Comparison of ENCODE assay signal across 26 cellular contexts in the genomic region with DNA sequence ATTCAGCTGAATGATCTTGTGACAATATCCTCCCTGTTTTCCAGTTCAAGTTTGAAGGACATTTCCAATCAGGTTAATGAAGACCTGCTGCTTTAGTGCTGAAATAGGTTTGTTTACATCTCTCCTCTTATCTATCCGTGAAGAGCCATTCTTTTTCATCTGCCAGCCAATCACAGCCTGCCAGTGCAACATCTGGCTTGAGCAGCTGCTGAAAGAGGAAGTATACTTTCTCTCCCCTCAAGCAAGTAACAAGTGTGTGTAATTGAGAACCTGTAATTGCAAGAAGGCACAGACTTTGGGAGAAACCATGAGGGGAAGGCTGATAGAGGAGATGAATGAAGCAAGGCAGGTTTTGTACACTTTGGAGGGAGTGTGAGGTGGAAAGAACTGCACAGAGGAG.
DNase-seq lines count a peak whose midpoint lies in the region; ATAC-seq and TF ChIP-seq lines count a peak whose summit lies in the region.
"Had no signal": no experiment of that assay in that cellular context is flagged by ENCODE, and none has a peak within 500 bp of the region (broad histone marks: within the 10 kb centered on the region; RNA-seq: fewer than 3 reads in every experiment).

No MANE protein-coding gene starts in this region.

- no peaks in the 10 kb centered on the region for H3K9me3 ChIP-seq in SK-N-SH
- H3K9me3 ChIP-seq: psoas muscle, upper lobe of left lung had no signal

- no peak overlapping the region for H4K8ac ChIP-seq in mesendoderm (ENCODE audit: low read depth, low read length)

- no peak overlapping the region for H3K56ac ChIP-seq in mesendoderm (ENCODE audit: low read length)

- H3K79me2 ChIP-seq in SK-N-SH (ENCODE audit: insufficient read depth) (no peaks in the 10 kb centered on the region), mesendoderm (ENCODE audit: control insufficient read depth, insufficient read depth, low read length) (no peaks in the 10 kb centered on the region)

- H3K79me1 ChIP-seq in mesendoderm (ENCODE audit: low read length), result no peaks in the 10 kb centered on the region

- no peak overlapping the region for H3K9ac ChIP-seq in SK-N-SH
- H3K9ac ChIP-seq in mesendoderm (ENCODE audit: low read length), result no peak overlapping the region

- H3K4ac ChIP-seq in mesendoderm (ENCODE audit: low read depth, low read length), result no peak overlapping the region

- no peak overlapping the region for H2AK5ac ChIP-seq in mesendoderm (ENCODE audit: low read length)

- H3K27me3 ChIP-seq in SK-N-SH (ENCODE audit: insufficient read depth) (no peaks in the 10 kb centered on the region), mesendoderm (ENCODE audit: insufficient read depth, low read length, poor library complexity) (no peaks in the 10 kb centered on the region)
- H3K27me3 ChIP-seq: upper lobe of left lung had no signal

- H4K5ac ChIP-seq in mesendoderm (ENCODE audit: low read length), result no peak overlapping the region

- CTCF ChIA-PET in SK-N-SH (lab: Yijun Ruan, JAX), result interaction anchor here (1.3 kb wide), 1 partner anchor 16 kb away, joined by 3 read pairs; no protein-coding TSS in a partner anchor

- H3K9me2 ChIP-seq in SK-N-SH, result no peaks in the 10 kb centered on the region

- POLR2A ChIA-PET in SK-N-SH (lab: Yijun Ruan, JAX), result no interaction called here

- H3K27ac ChIP-seq in SK-N-SH (ENCODE audit: low read depth in 2 of 2, low read length in 1 of 2) (no peak overlapping the region), mesendoderm (ENCODE audit: low read depth, low read length) (no peak overlapping the region)
- H3K27ac ChIP-seq: epithelial cell of prostate, psoas muscle, upper lobe of left lung had no signal

- H3K36me3 ChIP-seq in SK-N-SH (replicated peaks in 1 of 2; ENCODE audit: control insufficient read depth in 1 of 2, insufficient read depth in 2 of 2, low read length in 1 of 2), result no peaks in the 10 kb centered on the region
- H3K36me3 ChIP-seq in mesendoderm (ENCODE audit: control insufficient read depth, insufficient read depth, low read length), result no peaks in the 10 kb centered on the region
- H3K36me3 ChIP-seq: upper lobe of left lung had no signal

- H3F3A ChIP-seq in SK-N-SH (replicated peaks; ENCODE audit: insufficient read depth), result no peaks in the 10 kb centered on the region

- H2BK5ac ChIP-seq in mesendoderm (ENCODE audit: low read length), result no peak overlapping the region

- DNase-seq in SK-N-SH (peak; percentile 23), NCI-H1417 (lab: John Stamatoyannopoulos, UW) (peak in 2 of 3 experiments; percentile 32 to 79), mesendoderm (peak; percentile 45), NCI-H2227 (lab: John Stamatoyannopoulos, UW; ENCODE audit: unreplicated experiment) (no peak), erythroblast (lab: John Stamatoyannopoulos, UW) (no peak)
- DNase-seq: activated CD4-positive, alpha-beta T cell treated with anti-CD3 and anti-CD28 coated beads, Interleukin-2, amount 50 U/mL, for 48 hours; DMS53; effector CD8-positive, alpha-beta T cell; KG1; midbrain; naive thymus-derived CD8-positive, alpha-beta T cell; NCI-H1930; NCI-H446 treated with DMSO at 0.1 percent for 48 hours; occipital lobe; psoas muscle; SHP77 treated with DMSO at 0.1 percent for 48 hours; stimulated activated CD4-positive, alpha-beta T cell treated with anti-CD3 and anti-CD28 coated beads, Interleukin-4, amount 100 ng/mL, for 4 hours; stimulated activated naive B cell treated with anti-CD40 and anti-IgM and Interleukin-4, amounts not matched to agents 10 μg/mL and 1 μg/mL and 100 μg/mL, for 72 hours; T-cell; upper lobe of left lung had no signal

- H3K18ac ChIP-seq in mesendoderm (ENCODE audit: low read length), result no peak overlapping the region

- TF ChIP-seq POLR2A in erythroblast (IDR thresholded peaks at IDR 0.05; ENCODE audit: low read length), result no peak

- ATAC-seq in SK-N-SH treated with all-trans-retinoic acid at 6 μM for 48 hours (no peak), HG02798 (IDR thresholded peaks at IDR 0.05; ENCODE audit: poor library complexity, unreplicated experiment) (peak; percentile 75), GM21723 (IDR thresholded peaks at IDR 0.05; ENCODE audit: unreplicated experiment) (no peak)
- ATAC-seq: activated T-helper 17 cell treated with anti-CD3 and anti-CD28 coated beads, Interleukin-2, amount 50 U/mL, for 72 hours; naive thymus-derived CD8-positive, alpha-beta T cell; Panc1; psoas muscle; stimulated activated naive B cell treated with anti-CD40 and anti-IgM and Interleukin-4, amounts not matched to agents 10 μg/mL and 1 μg/mL and 100 μg/mL, for 72 hours; T-cell had no signal

- peaks cover 0 to 8% of the 10 kb centered on the region in 2 experiments; a peak in 2 of 4 replicates for H3K4me1 ChIP-seq in SK-N-SH (ENCODE audit: control insufficient read depth in 1 of 2, insufficient read depth in 2 of 2, low read depth in 1 of 2, low read length in 1 of 2)
- peaks cover 1% of the 10 kb centered on the region for H3K4me1 ChIP-seq in mesendoderm (ENCODE audit: control insufficient read depth, low read depth, low read length)
- H3K4me1 ChIP-seq: psoas muscle, upper lobe of left lung had no signal

- no peak for TF ChIP-seq CTCF in SK-N-SH (IDR thresholded peaks at IDR 0.05)

- TF ChIP-seq RAD21 in SK-N-SH (IDR thresholded peaks at IDR 0.05; ENCODE audit: low read length), result no peak

- 0% methylated on average over 1 of the region's 1 CpG for WGBS in SK-N-SH (ENCODE audit: low lambda C conversion rate)
- WGBS in mesendoderm (ENCODE audit: extremely low coverage, insufficient coverage, low lambda C conversion rate), result no CpG with 5 or more reads among the region's 1 CpG

- H2AFZ ChIP-seq in SK-N-SH (ENCODE audit: low read depth), result no peak overlapping the region

- H3K4me2 ChIP-seq in SK-N-SH (no peak overlapping the region), mesendoderm (ENCODE audit: low read length) (no peak overlapping the region)

- no peak overlapping the region for H3K23ac ChIP-seq in mesendoderm (ENCODE audit: low read length)

- no peak overlapping the region for H2BK120ac ChIP-seq in mesendoderm (ENCODE audit: low read depth, low read length)

- no peak for TF ChIP-seq EP300 in SK-N-SH (IDR thresholded peaks at IDR 0.05; ENCODE audit: borderline replicate concordance in 1 of 2, low read depth in 1 of 2, low read length in 1 of 2)

- H4K20me1 ChIP-seq in SK-N-SH (ENCODE audit: insufficient read depth), result no peaks in the 10 kb centered on the region

- no peak overlapping the region for H2BK15ac ChIP-seq in mesendoderm (replicated peaks; ENCODE audit: low read depth)

- H3K4me3 ChIP-seq in SK-N-SH (ENCODE audit: low read depth in 2 of 2, low read length in 1 of 2) (no peak overlapping the region), mesendoderm (ENCODE audit: low read length) (no peak overlapping the region)
- H3K4me3 ChIP-seq: psoas muscle, upper lobe of left lung had no signal

TF ChIP-seq in SK-N-SH, 30 proteins besides CTCF, POLR2A, EP300 and RAD21:
- TF ChIP-seq NFIC (IDR thresholded peaks at IDR 0.05; ENCODE audit: borderline replicate concordance) (no peak), GATA2 (CRISPR knock-in tag; IDR thresholded peaks at IDR 0.05) (peak; percentile 65)

TF ChIP-seq in SK-N-SH treated with all-trans-retinoic acid at 6 μM for 48 hours, 23 proteins besides CTCF, POLR2A, EP300 and RAD21 (continues in another document):
- no peak for TF ChIP-seq BACH2 (CRISPR knock-in tag; IDR thresholded peaks at IDR 0.05; ENCODE audit: borderline replicate concordance)
- TF ChIP-seq ZNF8 (CRISPR knock-in tag; IDR thresholded peaks at IDR 0.05), result no peak
- no peak for TF ChIP-seq ZNF565 (CRISPR knock-in tag; conservative IDR thresholded peaks at IDR 0.05; ENCODE audit: low read depth)
- TF ChIP-seq, protein P1, sequence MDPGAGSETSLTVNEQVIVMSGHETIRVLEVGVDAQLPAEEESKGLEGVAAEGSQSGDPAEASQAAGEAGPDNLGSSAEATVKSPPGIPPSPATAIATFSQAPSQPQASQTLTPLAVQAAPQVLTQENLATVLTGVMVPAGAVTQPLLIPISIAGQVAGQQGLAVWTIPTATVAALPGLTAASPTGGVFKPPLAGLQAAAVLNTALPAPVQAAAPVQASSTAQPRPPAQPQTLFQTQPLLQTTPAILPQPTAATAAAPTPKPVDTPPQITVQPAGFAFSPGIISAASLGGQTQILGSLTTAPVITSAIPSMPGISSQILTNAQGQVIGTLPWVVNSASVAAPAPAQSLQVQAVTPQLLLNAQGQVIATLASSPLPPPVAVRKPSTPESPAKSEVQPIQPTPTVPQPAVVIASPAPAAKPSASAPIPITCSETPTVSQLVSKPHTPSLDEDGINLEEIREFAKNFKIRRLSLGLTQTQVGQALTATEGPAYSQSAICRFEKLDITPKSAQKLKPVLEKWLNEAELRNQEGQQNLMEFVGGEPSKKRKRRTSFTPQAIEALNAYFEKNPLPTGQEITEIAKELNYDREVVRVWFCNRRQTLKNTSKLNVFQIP (CRISPR knock-in tag; IDR thresholded peaks at IDR 0.05; ENCODE audit: borderline replicate concordance, low read depth), result no peak
- TF ChIP-seq ZFP3 (CRISPR knock-in tag; IDR thresholded peaks at IDR 0.05), result no peak
- no peak for TF ChIP-seq PPARA (CRISPR knock-in tag; IDR thresholded peaks at IDR 0.05; ENCODE audit: borderline replicate concordance)
- TF ChIP-seq ZNF70 (CRISPR knock-in tag; IDR thresholded peaks at IDR 0.05), result no peak
- no peak for TF ChIP-seq OSR1 (CRISPR knock-in tag; IDR thresholded peaks at IDR 0.05)
- no peak for TF ChIP-seq ESRRG (CRISPR knock-in tag; IDR thresholded peaks at IDR 0.05)
- TF ChIP-seq, protein P2, sequence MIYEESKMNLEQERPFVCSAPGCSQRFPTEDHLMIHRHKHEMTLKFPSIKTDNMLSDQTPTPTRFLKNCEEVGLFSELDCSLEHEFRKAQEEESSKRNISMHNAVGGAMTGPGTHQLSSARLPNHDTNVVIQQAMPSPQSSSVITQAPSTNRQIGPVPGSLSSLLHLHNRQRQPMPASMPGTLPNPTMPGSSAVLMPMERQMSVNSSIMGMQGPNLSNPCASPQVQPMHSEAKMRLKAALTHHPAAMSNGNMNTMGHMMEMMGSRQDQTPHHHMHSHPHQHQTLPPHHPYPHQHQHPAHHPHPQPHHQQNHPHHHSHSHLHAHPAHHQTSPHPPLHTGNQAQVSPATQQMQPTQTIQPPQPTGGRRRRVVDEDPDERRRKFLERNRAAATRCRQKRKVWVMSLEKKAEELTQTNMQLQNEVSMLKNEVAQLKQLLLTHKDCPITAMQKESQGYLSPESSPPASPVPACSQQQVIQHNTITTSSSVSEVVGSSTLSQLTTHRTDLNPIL (CRISPR knock-in tag; IDR thresholded peaks at IDR 0.05; ENCODE audit: low read depth), result no peak
- TF ChIP-seq ISL1 (CRISPR knock-in tag; IDR thresholded peaks at IDR 0.05), result no peak

Comparison
In these comparisons a context has a peak if more than half of its experiments do, and no peak if none do; other contexts are left out.
1. DNase-seq: peak in SK-N-SH (single experiment), NCI-H1417 (2 of 3) and mesendoderm (single experiment); none in NCI-H2227 (single experiment) and erythroblast (0 of 2).